In the genomic region with DNA sequence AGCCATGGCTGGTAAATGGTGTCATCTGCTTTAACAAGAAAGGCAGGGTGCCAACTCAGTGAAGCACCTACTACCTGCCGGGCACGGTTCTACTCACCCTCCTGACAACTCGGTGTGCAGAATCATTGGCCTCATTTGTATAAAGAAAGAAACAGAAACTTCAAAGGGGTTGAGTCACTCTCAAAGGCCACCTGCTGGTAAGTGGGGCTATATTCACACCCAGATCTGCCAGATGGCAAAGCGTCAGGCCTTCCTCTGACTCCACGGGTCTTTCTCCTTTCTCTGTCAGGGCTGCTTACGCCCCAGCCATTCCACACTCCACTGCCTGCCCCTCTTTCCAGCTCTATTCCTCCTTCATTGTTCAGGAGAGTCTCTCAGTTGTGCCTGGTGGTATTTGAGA, we compare ENCODE assay signal across 12 cellular contexts.
DNase-seq lines count a peak whose midpoint lies in the region; ATAC-seq, FAIRE-seq and TF ChIP-seq lines count a peak whose summit lies in the region.
"Had no signal": no experiment of that assay in that cellular context is flagged by ENCODE, and none has a peak within 500 bp of the region (broad histone marks: within the 10 kb centered on the region; RNA-seq: fewer than 3 reads in every experiment).

No MANE protein-coding gene starts in this region.

- H3K4me1 ChIP-seq in kidney (ENCODE audit: control insufficient read depth in 1 of 2, insufficient read depth in 1 of 2, low read depth in 1 of 2, low read length in 2 of 2): no peaks in the 10 kb centered on the region
- H3K4me1 ChIP-seq: HAP-1, heart right ventricle, testis had no signal

- H3K9me3 ChIP-seq in kidney (ENCODE audit: control insufficient read depth in 1 of 2, low read length in 2 of 2): no peaks in the 10 kb centered on the region
- H3K9me3 ChIP-seq: HAP-1, testis had no signal

- DNase-seq in AG09309 (ENCODE audit: low read depth) (no peak), HEK293T (ENCODE audit: extremely low spot score) (peak; percentile 42), OCI-M1 (lab: John Stamatoyannopoulos, UW) (peak; percentile 2), kidney (no peak), head of caudate nucleus (no peak), SK-N-DZ (ENCODE audit: low spot score) (no peak)
- no peak for DNase-seq in activated T-cell treated with anti-CD3 and anti-CD28 coated beads, Interleukin-2, amount 50 U/mL, for 1 hour
- DNase-seq: heart right ventricle, testis had no signal

- no peak for ATAC-seq in HG02938 (IDR thresholded peaks at IDR 0.05; ENCODE audit: unreplicated experiment)
- ATAC-seq: heart right ventricle; natural killer cell treated with Interleukin-12 subunit alpha and Interleukin-12 subunit beta and Interleukin-15 and Interleukin-18, amount 100 ng/mL, for 72 hours had no signal

- no peaks in the 10 kb centered on the region for H3K36me3 ChIP-seq in kidney (ENCODE audit: control insufficient read depth in 1 of 2, insufficient read depth in 2 of 2, low read length in 2 of 2)
- H3K36me3 ChIP-seq: HAP-1, heart right ventricle had no signal

- TF ChIP-seq CTCF in AG09309 (IDR thresholded peaks at IDR 0.05; ENCODE audit: control insufficient read depth, insufficient read depth, low read depth, low read length, missing control alignments): peak; percentile 36
- TF ChIP-seq CTCF in kidney (IDR thresholded peaks at IDR 0.05; ENCODE audit: borderline replicate concordance, extremely low read depth, insufficient read depth): peak; percentile 10

- CTCF ChIA-PET in HEK293T (lab: Yijun Ruan, JAX): no interaction called here

- no peak overlapping the region for H3K9ac ChIP-seq in kidney (ENCODE audit: low read length in 2 of 2)

- POLR2A ChIA-PET in HEK293T (lab: Yijun Ruan, JAX): no interaction called here

- intact Hi-C loops in kidney (cut with DNase I) (no loop called here), head of caudate nucleus (cut with DNase I) (no loop called here)

- no peak for FAIRE-seq in kidney (lab: Jason Lieb, UNC)

- no peak overlapping the region for H3K27ac ChIP-seq in kidney (ENCODE audit: low read depth in 2 of 2, low read length in 2 of 2)
- H3K27ac ChIP-seq: heart right ventricle, testis had no signal

- H3K4me3 ChIP-seq in AG09309 (ENCODE audit: control insufficient read depth, low read depth, low read length): no peak overlapping the region
- H3K4me3 ChIP-seq in kidney (ENCODE audit: low read length in 2 of 2): no peak overlapping the region
- H3K4me3 ChIP-seq: HAP-1, heart right ventricle, testis had no signal

TF ChIP-seq in HEK293T, 16 proteins besides CTCF, POLR2A, EP300 and RAD21:
- TF ChIP-seq ARNT (IDR thresholded peaks at IDR 0.05) (no peak), LEF1 (IDR thresholded peaks at IDR 0.05; ENCODE audit: borderline replicate concordance) (no peak; the same call in 1 of the 2 replicates), FOXM1 (IDR thresholded peaks at IDR 0.05; ENCODE audit: borderline replicate concordance) (no peak), HDGF (IDR thresholded peaks at IDR 0.05; ENCODE audit: borderline replicate concordance) (no peak), FOXA1 (IDR thresholded peaks at IDR 0.05) (no peak), ZNF384 (IDR thresholded peaks at IDR 0.05) (no peak), FOXK2 (IDR thresholded peaks at IDR 0.05) (no peak), SUZ12 (IDR thresholded peaks at IDR 0.05) (no peak), L3MBTL2 (conservative IDR thresholded peaks at IDR 0.05) (no peak), ELF4 (IDR thresholded peaks at IDR 0.05) (no peak), CTBP1 (IDR thresholded peaks at IDR 0.05; ENCODE audit: borderline replicate concordance) (no peak), TARDBP (IDR thresholded peaks at IDR 0.05) (no peak), SP1 (IDR thresholded peaks at IDR 0.05) (no peak), BHLHE40 (IDR thresholded peaks at IDR 0.05; ENCODE audit: borderline replicate concordance) (no peak), NFRKB (IDR thresholded peaks at IDR 0.05) (no peak)
- TF ChIP-seq, protein P1, sequence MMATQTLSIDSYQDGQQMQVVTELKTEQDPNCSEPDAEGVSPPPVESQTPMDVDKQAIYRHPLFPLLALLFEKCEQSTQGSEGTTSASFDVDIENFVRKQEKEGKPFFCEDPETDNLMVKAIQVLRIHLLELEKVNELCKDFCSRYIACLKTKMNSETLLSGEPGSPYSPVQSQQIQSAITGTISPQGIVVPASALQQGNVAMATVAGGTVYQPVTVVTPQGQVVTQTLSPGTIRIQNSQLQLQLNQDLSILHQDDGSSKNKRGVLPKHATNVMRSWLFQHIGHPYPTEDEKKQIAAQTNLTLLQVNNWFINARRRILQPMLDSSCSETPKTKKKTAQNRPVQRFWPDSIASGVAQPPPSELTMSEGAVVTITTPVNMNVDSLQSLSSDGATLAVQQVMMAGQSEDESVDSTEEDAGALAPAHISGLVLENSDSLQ (IDR thresholded peaks at IDR 0.05): no peak

Comparison
In these comparisons a context has a peak if more than half of its experiments do, and no peak if none do; other contexts are left out.
1. DNase-seq: peak in HEK293T (single experiment) and OCI-M1 (single experiment); none in AG09309 (single experiment), kidney (single experiment), head of caudate nucleus (0 of 42), SK-N-DZ (single experiment) and activated T-cell treated with anti-CD3 and anti-CD28 coated beads, Interleukin-2, amount 50 U/mL, for 1 hour (single experiment).